In genomic region chr10:102208311-102209035, GRCh38 we compare ENCODE assay signal across 19 cellular contexts. TPM values are rescaled to one million over a fixed set of nuclear protein-coding genes. Genes with fewer than 3 reads are reported as not detected.
A peak's percentile ranks its signal among the peaks of the same experiment; 100 is the strongest.
DNase-seq lines count a peak whose midpoint lies in the region; ATAC-seq and TF ChIP-seq lines count a peak whose summit lies in the region.
"Had no signal": no experiment of that assay in that cellular context is flagged by ENCODE, and none has a peak within 500 bp of the region (broad histone marks: within the 10 kb centered on the region; RNA-seq: fewer than 3 reads in every experiment).

No MANE protein-coding gene starts in this region.

- H3K4me1 ChIP-seq in right lobe of liver, result no peaks in the 10 kb centered on the region
- H3K4me1 ChIP-seq: sigmoid colon, upper lobe of right lung had no signal

- H3K27ac ChIP-seq in right lobe of liver, result no peak overlapping the region
- H3K27ac ChIP-seq: sigmoid colon, upper lobe of right lung had no signal

- no peaks in the 10 kb centered on the region for H3K36me3 ChIP-seq in right lobe of liver
- H3K36me3 ChIP-seq: sigmoid colon, upper lobe of right lung had no signal

- no peak overlapping the region for H3K4me3 Mint-ChIP-seq in immature natural killer cell
- H3K4me3 Mint-ChIP-seq: stimulated activated naive CD8-positive, alpha-beta T cell treated with anti-CD3 and anti-CD28 coated beads, Interleukin-15, amount 100 ng/mL, for 72 hours had no signal

- no peak for TF ChIP-seq POLR2A in right lobe of liver (IDR thresholded peaks at IDR 0.05)

- DNase-seq in AG08396 (ENCODE audit: low spot score) (peak; percentile 37), M059J (ENCODE audit: low read depth) (peak; percentile 65), amniotic epithelial cell (ENCODE audit: low read depth) (peak; percentile 36), hepatic stellate cell (ENCODE audit: low spot score) (peak; percentile 69), SIG-M5 (lab: John Stamatoyannopoulos, UW) (no peak), immature natural killer cell (no peak), right lobe of liver (no peak)
- DNase-seq: activated CD4-positive, alpha-beta T cell treated with anti-CD3 and anti-CD28 coated beads for 4 hours; activated CD8-positive, alpha-beta memory T cell treated with anti-CD3 and anti-CD28 coated beads, Interleukin-2, amount 50 U/mL, for 4 hours; activated effector memory CD4-positive, alpha-beta T cell treated with Interleukin-2 at 50 U/mL for 16 hours; NCI-H2171; NCI-H748 treated with DMSO at 0.1 percent for 48 hours; nucleus accumbens; sigmoid colon; stimulated activated CD4-positive, alpha-beta T cell treated with anti-CD3 and anti-CD28 coated beads, Interleukin-1b, Interleukin-23, amount 100 ng/mL, for 48 hours; stimulated activated naive CD8-positive, alpha-beta T cell treated with anti-CD3 and anti-CD28 coated beads, Interleukin-15, amount 100 ng/mL, for 72 hours; upper lobe of right lung had no signal

- no peaks in the 10 kb centered on the region for H3K9me3 Mint-ChIP-seq in immature natural killer cell

- H3K27ac Mint-ChIP-seq in immature natural killer cell, result no peak overlapping the region
- H3K27ac Mint-ChIP-seq: stimulated activated naive CD8-positive, alpha-beta T cell treated with anti-CD3 and anti-CD28 coated beads, Interleukin-15, amount 100 ng/mL, for 72 hours had no signal

- no peak for ATAC-seq in right lobe of liver
- no peak for ATAC-seq in HG02798 (IDR thresholded peaks at IDR 0.05; ENCODE audit: poor library complexity, unreplicated experiment)
- ATAC-seq: stimulated activated naive CD8-positive, alpha-beta T cell treated with anti-CD3 and anti-CD28 coated beads, Interleukin-15, amount 100 ng/mL, for 72 hours; upper lobe of right lung had no signal

- no peaks in the 10 kb centered on the region for H3K27me3 ChIP-seq in right lobe of liver
- H3K27me3 ChIP-seq: sigmoid colon, upper lobe of right lung had no signal

- no peak overlapping the region for H3K4me3 ChIP-seq in right lobe of liver
- H3K4me3 ChIP-seq: sigmoid colon, upper lobe of right lung had no signal

- H3K27me3 Mint-ChIP-seq in immature natural killer cell (ENCODE audit: low read depth in 3 of 3), result peaks cover 0 to 1% (median 0%) of the 10 kb centered on the region in 3 donors

- H3K36me3 Mint-ChIP-seq in immature natural killer cell, result no peaks in the 10 kb centered on the region

- intact Hi-C loops in right lobe of liver (cut with DNase I), result no loop called here

- 46% methylated on average over 5 of the region's 5 CpGs for WGBS in right lobe of liver (ENCODE audit: insufficient coverage, low coverage, low lambda C conversion rate, missing lambda C conversion rate)

- H3K4me1 Mint-ChIP-seq in immature natural killer cell, result no peaks in the 10 kb centered on the region
- H3K4me1 Mint-ChIP-seq: stimulated activated naive CD8-positive, alpha-beta T cell treated with anti-CD3 and anti-CD28 coated beads, Interleukin-15, amount 100 ng/mL, for 72 hours had no signal

- no peaks in the 10 kb centered on the region for H3K9me3 ChIP-seq in right lobe of liver

- TF ChIP-seq CTCF in right lobe of liver (IDR thresholded peaks at IDR 0.05), result no peak

RNA-seq across cellular contexts. Expression of gene ELOVL3, which starts 17.6 kb away (rescaled TPM):
- 0.17 and 0.27 TPM in 2 replicates for total RNA-seq in M059J (2014; rRNA removed; shearing (Covaris generic))
- not detected for polyA plus RNA-seq in immature natural killer cell
- not detected for total RNA-seq in right lobe of liver
- total RNA-seq: mononuclear cell had no signal

RNA-seq across cellular contexts. Expression of gene PITX3, which starts 32.8 kb away (rescaled TPM):
- total RNA-seq in M059J (2014; rRNA removed; shearing (Covaris generic)), result not detected in 2 replicates
- polyA plus RNA-seq in immature natural killer cell, result not detected
- not detected for total RNA-seq in right lobe of liver
- total RNA-seq: mononuclear cell, sigmoid colon, upper lobe of right lung had no signal
- polyA plus RNA-seq: sigmoid colon had no signal

RNA-seq across cellular contexts. Expression of gene GBF1, which starts 36.9 kb away (rescaled TPM):
- 34.4 and 54.7 TPM in 2 replicates for total RNA-seq in M059J (2014; rRNA removed; shearing (Covaris generic))
- 10 to 100 TPM in 1 of 3 donors, 1 to 10 TPM in 2; 3.5 to 23.2 (median 7.3) TPM for polyA plus RNA-seq in immature natural killer cell
- 10 to 100 TPM; 22.6 to 27.2 (median 23.7) TPM for total RNA-seq in right lobe of liver

RNA-seq across cellular contexts. Expression of gene NOLC1, which starts 56.3 kb away (rescaled TPM):
- total RNA-seq in M059J (2014; rRNA removed; shearing (Covaris generic)), result 50.7 and 63.0 TPM in 2 replicates
- polyA plus RNA-seq in immature natural killer cell, result 10 to 100 TPM; 15.1 to 80.4 (median 29.4) TPM
- total RNA-seq in right lobe of liver, result 10 to 100 TPM; 16.0 to 60.2 (median 27.3) TPM

Comparison
In these comparisons a context has a peak if more than half of its experiments do, and no peak if none do; other contexts are left out.
1. DNase-seq: peak in AG08396 (single experiment), M059J (single experiment), amniotic epithelial cell (single experiment) and hepatic stellate cell (single experiment); none in SIG-M5 (single experiment), immature natural killer cell (0 of 3) and right lobe of liver (0 of 3).